11 cellular contexts compared by ENCODE assay signal in the genomic region with DNA sequence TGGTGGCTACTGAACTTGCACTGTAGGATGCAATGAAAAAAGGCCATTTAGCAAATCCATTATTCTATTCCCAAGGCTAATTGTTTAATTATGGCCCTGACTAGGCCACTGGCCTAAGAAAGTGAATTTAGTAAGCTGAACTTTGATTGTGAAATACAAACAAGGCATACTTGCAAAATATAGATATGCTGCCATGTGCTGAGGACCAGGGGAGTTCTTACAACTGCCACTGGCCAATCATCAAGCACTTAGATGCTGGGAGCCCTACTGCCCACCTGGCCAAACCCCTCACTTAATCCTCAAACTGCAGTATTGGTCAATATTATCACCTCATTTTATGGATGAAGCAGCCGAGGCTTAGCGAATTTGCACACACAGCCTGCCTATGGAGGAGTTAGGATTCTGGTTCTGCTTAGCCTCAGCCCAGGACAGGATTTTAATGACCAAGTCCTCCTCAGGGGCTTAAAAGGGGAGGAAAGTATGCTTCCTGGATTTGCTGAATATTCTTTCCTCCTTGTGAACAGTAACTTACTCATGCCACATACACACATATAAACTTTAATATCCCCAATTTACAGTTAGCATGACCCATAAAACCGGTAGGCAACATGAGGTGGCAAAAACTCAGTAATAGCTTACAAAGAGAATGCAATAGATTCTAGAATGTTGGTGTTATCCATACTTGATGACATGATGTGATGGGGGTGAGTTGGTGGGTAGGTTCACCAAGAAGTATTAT. TPM values are rescaled to one million over a fixed set of nuclear protein-coding genes. Genes with fewer than 3 reads are reported as not detected.
DNase-seq lines count a peak whose midpoint lies in the region; ATAC-seq, FAIRE-seq and TF ChIP-seq lines count a peak whose summit lies in the region.
"Had no signal": no experiment of that assay in that cellular context is flagged by ENCODE, and none has a peak within 500 bp of the region (broad histone marks: within the 10 kb centered on the region; RNA-seq: fewer than 3 reads in every experiment).

No MANE protein-coding gene starts in this region.

- FAIRE-seq in GM12891 (lab: Jason Lieb, UNC) = no peak

- no peaks in the 10 kb centered on the region for H3K27me3 Mint-ChIP-seq in nephron progenitor cell (ENCODE audit: low read depth, poor library complexity)

- no peaks in the 10 kb centered on the region for H3K36me3 Mint-ChIP-seq in nephron progenitor cell (ENCODE audit: low read depth)

- peaks cover 47% of the 10 kb centered on the region for H3K4me1 ChIP-seq in RWPE2 (ENCODE audit: insufficient read depth, poor library complexity, severe bottlenecking)

- no peak overlapping the region for H3K4me3 ChIP-seq in RWPE2 (ENCODE audit: severe bottlenecking)
- H3K4me3 ChIP-seq: hepatocyte, SJSA1 had no signal

- no peaks in the 10 kb centered on the region for H3K9me3 Mint-ChIP-seq in nephron progenitor cell

- H3K36me3 ChIP-seq in RWPE2 (ENCODE audit: low read depth) = peaks cover 85% of the 10 kb centered on the region

- H3K27ac ChIP-seq in RWPE2 (ENCODE audit: poor library complexity, severe bottlenecking) (peak overlapping the region; percentile 66), epithelial cell of prostate (peak overlapping the region; percentile 56)
- H3K27ac ChIP-seq: hepatocyte had no signal

- no peak; the same call in 1 of the 2 replicates for TF ChIP-seq POLR2A in GM12891 (IDR thresholded peaks at IDR 0.05; ENCODE audit: low read depth, low read length)

- peaks cover 26% of the 10 kb centered on the region for H3K4me1 Mint-ChIP-seq in nephron progenitor cell

- no peak overlapping the region for H3K4me3 Mint-ChIP-seq in nephron progenitor cell

- TF ChIP-seq CTCF in RWPE2 (IDR thresholded peaks at IDR 0.05; ENCODE audit: poor library complexity, severe bottlenecking) (no peak), nephron progenitor cell (IDR thresholded peaks at IDR 0.05) (no peak)

- peak overlapping the region; percentile 25 for H3K27ac Mint-ChIP-seq in nephron progenitor cell

- H3K27me3 ChIP-seq in RWPE2 (ENCODE audit: insufficient read depth, poor library complexity, severe bottlenecking) = no peaks in the 10 kb centered on the region
- H3K27me3 ChIP-seq: hepatocyte, SJSA1 had no signal

- no peak for DNase-seq in GM12891 (ENCODE audit: insufficient read length, low spot score)
- no peak for DNase-seq in RWPE2 (ENCODE audit: low spot score)
- DNase-seq in epithelial cell of prostate (ENCODE audit: low read depth, low spot score) = no peak
- DNase-seq in nephron progenitor cell = no peak
- DNase-seq in NCI-H526 treated with DMSO at 0.1 percent for 48 hours (lab: John Stamatoyannopoulos, UW) = no peak
- no peak for DNase-seq in cortex of kidney (lab: John Stamatoyannopoulos, UW)
- no peak for DNase-seq in MV-4-11 (lab: John Stamatoyannopoulos, UW)
- DNase-seq: aorta, DMS 273 treated with DMSO at 0.1 percent for 48 hours had no signal

- peak; percentile 3; the same call in 2 of the 3 replicates for ATAC-seq in RWPE2 (ENCODE audit: low read depth)

- H3K9me3 ChIP-seq in RWPE2 (ENCODE audit: severe bottlenecking) = no peaks in the 10 kb centered on the region
- H3K9me3 ChIP-seq: SJSA1 had no signal

TF ChIP-seq in GM12891, 5 proteins besides CTCF, POLR2A, EP300 and RAD21:
- no peak for TF ChIP-seq PAX5 (IDR thresholded peaks at IDR 0.05; ENCODE audit: insufficient read depth, low read length, severe bottlenecking)
- no peak for TF ChIP-seq SPI1 (IDR thresholded peaks at IDR 0.05; ENCODE audit: low read depth, low read length)
- peak; percentile 64 for TF ChIP-seq POLR2AphosphoS5 (IDR thresholded peaks at IDR 0.05; ENCODE audit: low read depth, low read length)
TF ChIP-seq in GM12891: peak in this region for 1.

RNA-seq across cellular contexts. Expression of gene CD44, which starts 39.3 kb away (rescaled TPM):
- polyA plus RNA-seq in GM12891 (2012; ENCODE audit: low read depth, missing spikeins) = 726 TPM
